Comparison of ENCODE assay signal across 23 cellular contexts in genomic region chr3:46335546-46335945, GRCh38. TPM values are rescaled to one million over a fixed set of nuclear protein-coding genes. Genes with fewer than 3 reads are reported as not detected.
DNase-seq lines count a peak whose midpoint lies in the region; ATAC-seq, FAIRE-seq and TF ChIP-seq lines count a peak whose summit lies in the region.
"Had no signal": no experiment of that assay in that cellular context is flagged by ENCODE, and none has a peak within 500 bp of the region (broad histone marks: within the 10 kb centered on the region; RNA-seq: fewer than 3 reads in every experiment).

No MANE protein-coding gene starts in this region.

- no peak overlapping the region for H3K4me3 Mint-ChIP-seq in MCF 10A (ENCODE audit: unreplicated experiment)
- H3K4me3 Mint-ChIP-seq: CD8-positive, alpha-beta T cell had no signal

- no TSS peak for BruUV-seq in MCF 10A (replicated peaks; lab: Mats Ljungman, UMichigan)
- no TSS peak for BruUV-seq in mammary epithelial cell (replicated peaks; lab: Mats Ljungman, UMichigan)

- H3K36me3 Mint-ChIP-seq in MCF 10A (ENCODE audit: insufficient read depth, unreplicated experiment), result no peaks in the 10 kb centered on the region

- peaks cover 17% of the 10 kb centered on the region for H3K9me3 Mint-ChIP-seq in MCF 10A (ENCODE audit: unreplicated experiment)

- H3K36me3 ChIP-seq in mammary epithelial cell (ENCODE audit: insufficient read depth, low read length) (no peaks in the 10 kb centered on the region), RWPE2 (ENCODE audit: low read depth) (no peaks in the 10 kb centered on the region), keratinocyte (ENCODE audit: control insufficient read depth in 2 of 2, extremely low read depth in 1 of 2, insufficient read depth in 2 of 2, low read length in 2 of 2) (no peaks in the 10 kb centered on the region)

- H3K27me3 ChIP-seq in mammary epithelial cell (ENCODE audit: insufficient read depth, low read length) (no peaks in the 10 kb centered on the region), RWPE2 (ENCODE audit: insufficient read depth, poor library complexity, severe bottlenecking) (no peaks in the 10 kb centered on the region), keratinocyte (ENCODE audit: control insufficient read depth, extremely low read depth, insufficient read depth, low read length) (no peaks in the 10 kb centered on the region)
- H3K27me3 ChIP-seq: BLaER1 treated with 17β-estradiol and CSF1 and Interleukin-3, amounts not matched to agents 10 nM and 100 nM had no signal

- FAIRE-seq in keratinocyte (lab: Jason Lieb, UNC), result peak; percentile 65
- FAIRE-seq: D721Med, GM19239, H1 had no signal

- DNase-seq in MCF 10A (ENCODE audit: unreplicated experiment), result no peak
- DNase-seq in mammary epithelial cell, result no peak
- DNase-seq in RWPE2 (ENCODE audit: low spot score), result no peak
- DNase-seq in keratinocyte (ENCODE audit: low read depth, low spot score), result no peak
- no peak for DNase-seq in activated CD4-positive, alpha-beta T cell treated with anti-CD3 and anti-CD28 coated beads for 48 hours
- no peak for DNase-seq in SW480 (ENCODE audit: low spot score)
- no peak for DNase-seq in GOT3 (lab: John Stamatoyannopoulos, UW)
- no peak for DNase-seq in NCI-H1417 (lab: John Stamatoyannopoulos, UW)
- DNase-seq: 8988T; CD8-positive, alpha-beta T cell; DMS53; GF-D8; Kasumi-1; NCI-H1092 treated with DMSO at 0.1 percent for 48 hours; NCI-H146; NCI-H2029; NCI-H2227 treated with DMSO at 0.1 percent for 48 hours; NCI-H510A had no signal

- no peak overlapping the region for H2AFZ ChIP-seq in mammary epithelial cell (ENCODE audit: low read depth, low read length)
- no peak overlapping the region for H2AFZ ChIP-seq in keratinocyte (ENCODE audit: control insufficient read depth, low read length)

- dilution Hi-C loops in mammary epithelial cell (cut with HindIII; ENCODE audit: low sequenced_read_pairs), result no loop called here
- dilution Hi-C loops in keratinocyte (cut with MboI; ENCODE audit: extremely low pct_ligation_motif_present, low sequenced_read_pairs), result no loop called here

- H3K9me3 ChIP-seq in mammary epithelial cell (replicated peaks; ENCODE audit: insufficient read depth, low read length), result peaks cover 16% of the 10 kb centered on the region
- H3K9me3 ChIP-seq in RWPE2 (ENCODE audit: severe bottlenecking), result peaks cover 6% of the 10 kb centered on the region
- peaks cover 4% of the 10 kb centered on the region for H3K9me3 ChIP-seq in keratinocyte (ENCODE audit: control insufficient read depth, low read depth, low read length)

- H4K20me1 ChIP-seq in mammary epithelial cell (ENCODE audit: insufficient read depth, low read length) (no peaks in the 10 kb centered on the region), keratinocyte (ENCODE audit: control insufficient read depth, extremely low read depth, insufficient read depth, low read length) (no peaks in the 10 kb centered on the region)
- H4K20me1 ChIP-seq: BLaER1 treated with 17β-estradiol and CSF1 and Interleukin-3, amounts not matched to agents 10 nM and 100 nM had no signal

- 95% methylated on average over 3 of the region's 3 CpGs for WGBS in mammary epithelial cell (ENCODE audit: low coverage, missing lambda C conversion rate)

- TF ChIP-seq CTCF in MCF 10A (IDR thresholded peaks at IDR 0.05; ENCODE audit: unreplicated experiment) (no peak), mammary epithelial cell (conservative IDR thresholded peaks at IDR 0.05 in 1 of 2, IDR thresholded peaks at IDR 0.05 in 1 of 2; ENCODE audit: extremely low read depth in 1 of 2, insufficient read depth in 1 of 2, low read depth in 1 of 2, low read length in 2 of 2) (no peak), RWPE2 (IDR thresholded peaks at IDR 0.05; ENCODE audit: poor library complexity, severe bottlenecking) (no peak), keratinocyte (optimal IDR thresholded peaks at IDR 0.05 in 1 of 3, IDR thresholded peaks at IDR 0.05 in 1 of 3, conservative IDR thresholded peaks at IDR 0.05 in 1 of 3; ENCODE audit: extremely low read depth in 1 of 3, insufficient read depth in 2 of 3, low read length in 3 of 3) (no peak)

- ATAC-seq in RWPE2 (ENCODE audit: low read depth), result no peak
- ATAC-seq: CD8-positive, alpha-beta T cell; Panc1 had no signal

- H3K9me1 ChIP-seq in keratinocyte (ENCODE audit: control insufficient read depth, extremely low read depth, insufficient read depth, low read length), result no peaks in the 10 kb centered on the region

- H3K27ac Mint-ChIP-seq in MCF 10A (ENCODE audit: low read depth, unreplicated experiment), result peak overlapping the region; percentile 28
- H3K27ac Mint-ChIP-seq: CD8-positive, alpha-beta T cell had no signal

- in situ Hi-C loops in mammary epithelial cell (cut with MboI; ENCODE audit: low sequenced_read_pairs in 2 of 2), result no loop called here

- intact Hi-C loops in MCF 10A (cut with micrococcal nuclease), result no loop called here
- intact Hi-C loops in mammary epithelial cell (cut with micrococcal nuclease), result no loop called here

- CTCF ChIA-PET in MCF 10A (lab: Yijun Ruan, JAX) (no interaction called here), mammary epithelial cell (lab: Charles Lee; ENCODE audit: low non-redundant PET) (no interaction called here)

- POLR2A ChIA-PET in MCF 10A (lab: Yijun Ruan, JAX), result interaction anchor here (0.6 to 3.3 kb wide), 11 partner anchors 16 to 890 kb away, joined by 3 to 19 read pairs (median 4); no protein-coding TSS in a partner anchor

- H3K4me2 ChIP-seq in mammary epithelial cell (ENCODE audit: insufficient read depth, low read depth, low read length), result no peak overlapping the region
- peak overlapping the region; percentile 80 for H3K4me2 ChIP-seq in keratinocyte (ENCODE audit: control insufficient read depth, extremely low read depth, insufficient read depth, low read depth, low read length)

- H3K9ac ChIP-seq in mammary epithelial cell (ENCODE audit: insufficient read depth, low read length) (no peak overlapping the region), keratinocyte (ENCODE audit: control insufficient read depth, extremely low read depth, insufficient read depth, low read length) (no peak overlapping the region)
- H3K9ac ChIP-seq: BLaER1 treated with 17β-estradiol and CSF1 and Interleukin-3, amounts not matched to agents 10 nM and 100 nM had no signal

- peaks cover 12% of the 10 kb centered on the region for H3K4me1 Mint-ChIP-seq in MCF 10A (ENCODE audit: insufficient read depth, unreplicated experiment)

- H3K79me2 ChIP-seq in mammary epithelial cell (ENCODE audit: insufficient read depth, low read length) (no peaks in the 10 kb centered on the region), keratinocyte (ENCODE audit: control insufficient read depth, insufficient read depth, low read length) (no peaks in the 10 kb centered on the region)

- peaks cover 20% of the 10 kb centered on the region for H3K27me3 Mint-ChIP-seq in MCF 10A (ENCODE audit: insufficient read depth, unreplicated experiment)

- H3K27ac ChIP-seq in mammary epithelial cell (ENCODE audit: insufficient read depth, low read depth, low read length), result no peak overlapping the region
- H3K27ac ChIP-seq in RWPE2 (ENCODE audit: poor library complexity, severe bottlenecking), result peak overlapping the region; percentile 41
- peak overlapping the region; percentile 75 for H3K27ac ChIP-seq in keratinocyte (ENCODE audit: control insufficient read depth, insufficient read depth, low read length)

- no peak overlapping the region for H3K4me3 ChIP-seq in mammary epithelial cell (replicated peaks in 1 of 3; ENCODE audit: insufficient read depth in 1 of 3, low read depth in 2 of 3, low read length in 3 of 3)
- H3K4me3 ChIP-seq in RWPE2 (ENCODE audit: severe bottlenecking), result no peak overlapping the region
- H3K4me3 ChIP-seq in keratinocyte (ENCODE audit: control insufficient read depth in 2 of 3, extremely low read depth in 1 of 3, insufficient read depth in 2 of 3, low read depth in 1 of 3, low read length in 3 of 3), result no peak overlapping the region
- H3K4me3 ChIP-seq: BLaER1 treated with 17β-estradiol and CSF1 and Interleukin-3, amounts not matched to agents 10 nM and 100 nM had no signal

- H3K4me1 ChIP-seq in mammary epithelial cell (ENCODE audit: insufficient read depth, low read length) (peaks cover 21% of the 10 kb centered on the region), RWPE2 (ENCODE audit: insufficient read depth, poor library complexity, severe bottlenecking) (peaks cover 10% of the 10 kb centered on the region), keratinocyte (ENCODE audit: control insufficient read depth, extremely low read depth, insufficient read depth, low read length) (peaks cover 15% of the 10 kb centered on the region)

RNA-seq across cellular contexts. Expression of gene CCR2, which starts 18.4 kb away (rescaled TPM):
- total RNA-seq in MCF 10A (2022) (not detected in 2 replicates), mammary epithelial cell (not detected)
- polyA plus RNA-seq in mammary epithelial cell (not detected), keratinocyte (0.02 to 0.26 TPM (median 0.07 TPM) in 3 replicates)
- polyA minus RNA-seq in mammary epithelial cell (not detected), keratinocyte (1.7 TPM in 1 of 3 replicates, not detected in the others)
- 0.55 TPM for polyA plus RNA-seq in keratinocyte (2011; ENCODE audit: low read depth)
- not detected in 2 replicates for polyA plus RNA-seq in keratinocyte (2011; cell fraction: cytosol; rRNA removed)
- 0.08 TPM in 1 of 2 replicates, not detected in the other for polyA plus RNA-seq in keratinocyte (2011; cell fraction: nucleus; rRNA removed)
- polyA plus RNA-seq in keratinocyte (2012; ENCODE audit: low replicate concordance), result 0.54 TPM in 1 of 2 replicates, not detected in the other
- polyA minus RNA-seq in keratinocyte (2011; cell fraction: cytosol; rRNA and poly(A)+ RNA removed), result not detected
- polyA minus RNA-seq in keratinocyte (2011; cell fraction: nucleus; rRNA and poly(A)+ RNA removed), result 0.31 TPM in 1 of 2 replicates, not detected in the other
- total RNA-seq: H1 had no signal
- polyA plus RNA-seq: H1 had no signal

RNA-seq across cellular contexts. Expression of gene CCR5, which starts 35.2 kb away (rescaled TPM):
- total RNA-seq in MCF 10A (2022) (not detected in 2 replicates), mammary epithelial cell (not detected)
- polyA plus RNA-seq in mammary epithelial cell (not detected), keratinocyte (0.07 to 0.54 TPM (median 0.14 TPM) in 3 replicates)
- polyA minus RNA-seq in mammary epithelial cell (not detected), keratinocyte (0.49 TPM in 1 of 3 replicates, not detected in the others)
- not detected for polyA plus RNA-seq in keratinocyte (2011; ENCODE audit: low read depth)
- 0.03 and 0.17 TPM in 2 replicates for polyA plus RNA-seq in keratinocyte (2011; cell fraction: cytosol; rRNA removed)
- polyA plus RNA-seq in keratinocyte (2011; cell fraction: nucleus; rRNA removed), result 0.33 and 0.43 TPM in 2 replicates
- polyA plus RNA-seq in keratinocyte (2012; ENCODE audit: low replicate concordance), result 0.10 and 0.18 TPM in 2 replicates
- polyA minus RNA-seq in keratinocyte (2011; cell fraction: cytosol; rRNA and poly(A)+ RNA removed), result not detected
- polyA minus RNA-seq in keratinocyte (2011; cell fraction: nucleus; rRNA and poly(A)+ RNA removed), result 0.11 and 0.62 TPM in 2 replicates
- total RNA-seq: H1 had no signal
- polyA plus RNA-seq: H1 had no signal
